In genomic region chr7:21472029-21472428, GRCh38 we compare ENCODE assay signal across 28 cellular contexts.
"Had no signal": no experiment of that assay in that cellular context is flagged by ENCODE, and none has a peak within 500 bp of the region (broad histone marks: within the 10 kb centered on the region; RNA-seq: fewer than 3 reads in every experiment).

No MANE protein-coding gene starts in this region.

- ATAC-seq: activated CD8-positive, alpha-beta memory T cell treated with anti-CD3 and anti-CD28 coated beads, Interleukin-2, amount 10 ng/mL, durations not matched to agents 7 days and 5 days; activated T-cell treated with anti-CD3 and anti-CD28 coated beads, Interleukin-2, amount 50 U/mL, for 72 hours; gastrocnemius medialis; left colon; natural killer cell treated with Interleukin-12 subunit alpha and Interleukin-12 subunit beta and Interleukin-15 and Interleukin-18, amount 100 ng/mL, for 72 hours; right lobe of liver had no signal

- H3K27ac Mint-ChIP-seq: activated CD4-positive, alpha-beta memory T cell treated with anti-CD3 and anti-CD28 coated beads, Interleukin-2, amount 10 ng/mL, durations not matched to agents 7 days and 5 days; activated CD4-positive, alpha-beta T cell treated with anti-CD3 and anti-CD28 coated beads, Interleukin-2, amount 10 ng/mL, durations not matched to agents 7 days and 5 days; activated CD8-positive, alpha-beta memory T cell treated with anti-CD3 and anti-CD28 coated beads, Interleukin-2, amount 10 ng/mL, durations not matched to agents 7 days and 5 days; activated naive CD8-positive, alpha-beta T cell treated with anti-CD3 and anti-CD28 coated beads, Interleukin-2, amount 10 ng/mL, durations not matched to agents 7 days and 5 days; activated T-cell treated with anti-CD3 and anti-CD28 coated beads, Interleukin-2, amount 50 U/mL, for 72 hours; brain; natural killer cell treated with Interleukin-12 subunit alpha and Interleukin-12 subunit beta and Interleukin-15 and Interleukin-18, amount 100 ng/mL, for 72 hours; stimulated activated naive CD8-positive, alpha-beta T cell treated with anti-CD3 and anti-CD28 coated beads, Interleukin-15, Interleukin-2, amounts not matched to agents 100 ng/mL and 50 ng/mL, for 24 hours; type B pancreatic cell had no signal

- H3K27me3 ChIP-seq: ascending aorta, cardiac muscle cell, dorsolateral prefrontal cortex, gastrocnemius medialis, right lobe of liver, uterus had no signal

- H3K27ac ChIP-seq: ascending aorta, cardiac muscle cell, coronary artery, dorsolateral prefrontal cortex, gastrocnemius medialis, right lobe of liver, uterus had no signal

- DNase-seq: activated CD4-positive, alpha-beta memory T cell treated with anti-CD3 and anti-CD28 coated beads, Interleukin-2, amount 10 ng/mL, durations not matched to agents 7 days and 5 days; activated CD4-positive, alpha-beta T cell treated with anti-CD3 and anti-CD28 coated beads for 1 hour; activated CD4-positive, alpha-beta T cell treated with anti-CD3 and anti-CD28 coated beads, Interleukin-2, amount 10 ng/mL, durations not matched to agents 7 days and 5 days; activated CD8-positive, alpha-beta memory T cell treated with anti-CD3 and anti-CD28 coated beads, Interleukin-2, amount 10 ng/mL, durations not matched to agents 7 days and 5 days; activated effector memory CD4-positive, alpha-beta T cell treated with Interleukin-2 at 50 U/mL for 16 hours; activated naive CD4-positive, alpha-beta T cell treated with Interleukin-2 at 50 U/mL for 16 hours; activated naive CD8-positive, alpha-beta T cell treated with anti-CD3 and anti-CD28 coated beads, Interleukin-2, amount 10 ng/mL, durations not matched to agents 7 days and 5 days; activated T-cell treated with anti-CD3 and anti-CD28 coated beads for 4 hours; activated T-cell treated with anti-CD3 and anti-CD28 coated beads, Interleukin-2, amount 50 U/mL, for 72 hours; dorsolateral prefrontal cortex; effector memory CD4-positive, alpha-beta T cell; erythroblast; gastrocnemius medialis; glutamatergic neuron; kidney; left colon; midbrain; right lobe of liver; stimulated activated CD4-positive, alpha-beta T cell treated with anti-CD3 and anti-CD28 coated beads, Interleukin-2, amount 100 ng/mL, for 48 hours; substantia nigra; uterus had no signal

- H3K27me3 Mint-ChIP-seq: activated CD4-positive, alpha-beta memory T cell treated with anti-CD3 and anti-CD28 coated beads, Interleukin-2, amount 10 ng/mL, durations not matched to agents 7 days and 5 days; activated CD4-positive, alpha-beta T cell treated with anti-CD3 and anti-CD28 coated beads, Interleukin-2, amount 10 ng/mL, durations not matched to agents 7 days and 5 days; activated CD8-positive, alpha-beta memory T cell treated with anti-CD3 and anti-CD28 coated beads, Interleukin-2, amount 10 ng/mL, durations not matched to agents 7 days and 5 days; activated naive CD8-positive, alpha-beta T cell treated with anti-CD3 and anti-CD28 coated beads, Interleukin-2, amount 10 ng/mL, durations not matched to agents 7 days and 5 days; brain; natural killer cell treated with Interleukin-12 subunit alpha and Interleukin-12 subunit beta and Interleukin-15 and Interleukin-18, amount 100 ng/mL, for 72 hours; stimulated activated naive CD8-positive, alpha-beta T cell treated with anti-CD3 and anti-CD28 coated beads, Interleukin-15, Interleukin-2, amounts not matched to agents 100 ng/mL and 50 ng/mL, for 24 hours; type B pancreatic cell had no signal

- H3K9me3 ChIP-seq: ascending aorta, gastrocnemius medialis, right lobe of liver, uterus had no signal

- H3K4me3 Mint-ChIP-seq: activated CD4-positive, alpha-beta memory T cell treated with anti-CD3 and anti-CD28 coated beads, Interleukin-2, amount 10 ng/mL, durations not matched to agents 7 days and 5 days; activated CD4-positive, alpha-beta T cell treated with anti-CD3 and anti-CD28 coated beads, Interleukin-2, amount 10 ng/mL, durations not matched to agents 7 days and 5 days; activated CD8-positive, alpha-beta memory T cell treated with anti-CD3 and anti-CD28 coated beads, Interleukin-2, amount 10 ng/mL, durations not matched to agents 7 days and 5 days; activated naive CD8-positive, alpha-beta T cell treated with anti-CD3 and anti-CD28 coated beads, Interleukin-2, amount 10 ng/mL, durations not matched to agents 7 days and 5 days; activated T-cell treated with anti-CD3 and anti-CD28 coated beads, Interleukin-2, amount 50 U/mL, for 72 hours; brain; natural killer cell treated with Interleukin-12 subunit alpha and Interleukin-12 subunit beta and Interleukin-15 and Interleukin-18, amount 100 ng/mL, for 72 hours; stimulated activated naive CD8-positive, alpha-beta T cell treated with anti-CD3 and anti-CD28 coated beads, Interleukin-15, Interleukin-2, amounts not matched to agents 100 ng/mL and 50 ng/mL, for 24 hours; type B pancreatic cell had no signal

- H3K4me3 ChIP-seq: ascending aorta, cardiac muscle cell, coronary artery, dorsolateral prefrontal cortex, gastrocnemius medialis, right lobe of liver, uterus had no signal

- H3K4me1 ChIP-seq: ascending aorta, right lobe of liver, uterus had no signal

- H3K36me3 Mint-ChIP-seq: natural killer cell treated with Interleukin-12 subunit alpha and Interleukin-12 subunit beta and Interleukin-15 and Interleukin-18, amount 100 ng/mL, for 72 hours had no signal

- H3K36me3 ChIP-seq: cardiac muscle cell, gastrocnemius medialis, right lobe of liver had no signal

- H3K4me1 Mint-ChIP-seq: brain had no signal

- H3K9me3 Mint-ChIP-seq: activated CD4-positive, alpha-beta memory T cell treated with anti-CD3 and anti-CD28 coated beads, Interleukin-2, amount 10 ng/mL, durations not matched to agents 7 days and 5 days; activated T-cell treated with anti-CD3 and anti-CD28 coated beads, Interleukin-2, amount 50 U/mL, for 72 hours; natural killer cell treated with Interleukin-12 subunit alpha and Interleukin-12 subunit beta and Interleukin-15 and Interleukin-18, amount 100 ng/mL, for 72 hours; stimulated activated naive CD8-positive, alpha-beta T cell treated with anti-CD3 and anti-CD28 coated beads, Interleukin-15, Interleukin-2, amounts not matched to agents 100 ng/mL and 50 ng/mL, for 24 hours had no signal
